Comparison of ENCODE assay signal across 21 cellular contexts in the genomic region with DNA sequence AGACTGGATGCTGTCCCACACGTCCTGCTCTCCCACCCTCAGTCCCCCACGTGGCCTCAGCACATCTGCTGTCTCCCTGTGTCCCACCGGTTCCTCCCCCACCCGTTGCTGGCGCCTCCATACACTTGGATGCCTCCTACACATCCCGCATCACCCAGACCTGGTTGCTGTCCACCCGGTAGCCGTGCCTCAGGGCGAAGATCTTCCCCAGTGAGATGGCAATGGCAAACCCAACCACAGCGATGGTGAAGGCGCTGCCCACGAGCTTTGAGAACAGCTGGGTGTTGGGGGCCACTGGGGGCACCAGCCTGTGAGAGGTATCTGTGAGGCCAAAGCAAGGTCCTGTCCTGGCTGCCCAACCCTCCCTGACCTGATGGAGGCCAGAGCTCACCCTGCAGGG. TPM values are rescaled to one million over a fixed set of nuclear protein-coding genes. Genes with fewer than 3 reads are reported as not detected.
A peak's percentile ranks its signal among the peaks of the same experiment; 100 is the strongest.
DNase-seq lines count a peak whose midpoint lies in the region; ATAC-seq, FAIRE-seq and TF ChIP-seq lines count a peak whose summit lies in the region.
"Had no signal": no experiment of that assay in that cellular context is flagged by ENCODE, and none has a peak within 500 bp of the region (broad histone marks: within the 10 kb centered on the region; RNA-seq: fewer than 3 reads in every experiment).

No MANE protein-coding gene starts in this region.

- H3K4me3 ChIP-seq in mammary epithelial cell (replicated peaks in 1 of 3; ENCODE audit: insufficient read depth in 1 of 3, low read depth in 2 of 3, low read length in 3 of 3): no peak overlapping the region
- no peak overlapping the region for H3K4me3 ChIP-seq in RWPE2 (ENCODE audit: severe bottlenecking)
- no peak overlapping the region for H3K4me3 ChIP-seq in HepG2 (replicated peaks in 1 of 3; ENCODE audit: insufficient read depth in 1 of 3, low read depth in 2 of 3, low read length in 3 of 3)
- H3K4me3 ChIP-seq: BLaER1, HAP-1 had no signal

- no peak for FAIRE-seq in HepG2 (lab: Jason Lieb, UNC)
- FAIRE-seq: GM12892, GM18507 had no signal

- H2AFZ ChIP-seq in mammary epithelial cell (ENCODE audit: low read depth, low read length): no peak overlapping the region
- H2AFZ ChIP-seq in HepG2 (ENCODE audit: low read length): no peak overlapping the region

- H4K20me1 ChIP-seq in mammary epithelial cell (ENCODE audit: insufficient read depth, low read length) (no peaks in the 10 kb centered on the region), HepG2 (ENCODE audit: insufficient read depth, low read length) (no peaks in the 10 kb centered on the region)

- in situ Hi-C loops in mammary epithelial cell (cut with MboI; ENCODE audit: low sequenced_read_pairs in 2 of 2): no loop called here
- in situ Hi-C loops in HepG2 (cut with HindIII; ENCODE audit: extremely low pct_ligation_motif_present, low pct_unique_long_range_greater_than_20kb): no loop called here

- intact Hi-C loops in MCF 10A (cut with micrococcal nuclease) (no loop called here), mammary epithelial cell (cut with micrococcal nuclease) (loop anchor here (10.0 kb wide), 1 partner anchor 166 kb away; a partner anchor contains a TSS), HepG2 (cut with micrococcal nuclease; ENCODE audit: unreplicated experiment) (no loop called here)

- H3K4me2 ChIP-seq in mammary epithelial cell (ENCODE audit: insufficient read depth, low read depth, low read length): no peak overlapping the region
- no peak overlapping the region for H3K4me2 ChIP-seq in HepG2 (ENCODE audit: low read depth, low read length)
- H3K4me2 ChIP-seq: BLaER1 had no signal

- TF ChIP-seq RAD21 in HepG2 (CRISPR knock-in tag; IDR thresholded peaks at IDR 0.05): no peak

- WGBS in mammary epithelial cell (ENCODE audit: low coverage, missing lambda C conversion rate): 84% methylated on average over 12 of the region's 12 CpGs
- WGBS in HepG2 (ENCODE audit: low lambda C conversion rate): 98% methylated on average over 12 of the region's 12 CpGs

- ATAC-seq in RWPE2 (ENCODE audit: low read depth): no peak
- ATAC-seq in activated T-helper 17 cell treated with anti-CD3 and anti-CD28 coated beads, Interleukin-2, amount 50 U/mL, for 72 hours (replicated peaks): no peak
- ATAC-seq in HepG2: no peak
- no peak for ATAC-seq in GM19463 (IDR thresholded peaks at IDR 0.05; ENCODE audit: unreplicated experiment)

- POLR2A ChIA-PET in MCF 10A (lab: Yijun Ruan, JAX) (interaction anchor here (0.8 to 1.2 kb wide), 2 partner anchors 12 to 32 kb away, joined by 3 to 4 read pairs; no protein-coding TSS in a partner anchor), HepG2 (lab: Yijun Ruan, JAX) (no interaction called here)

- H3K4me1 ChIP-seq in mammary epithelial cell (ENCODE audit: insufficient read depth, low read length): peaks cover 9% of the 10 kb centered on the region
- H3K4me1 ChIP-seq in RWPE2 (ENCODE audit: insufficient read depth, poor library complexity, severe bottlenecking): peaks cover 4% of the 10 kb centered on the region
- peaks cover 50% of the 10 kb centered on the region for H3K4me1 ChIP-seq in HepG2 (ENCODE audit: insufficient read depth, low read length)

- BruUV-seq in MCF 10A (replicated peaks; lab: Mats Ljungman, UMichigan): no TSS peak
- no TSS peak for BruUV-seq in mammary epithelial cell (replicated peaks; lab: Mats Ljungman, UMichigan)
- no TSS peak for BruUV-seq in HepG2 (replicated peaks; lab: Mats Ljungman, UMichigan)

- no peak for TF ChIP-seq CTCF in MCF 10A (IDR thresholded peaks at IDR 0.05; ENCODE audit: unreplicated experiment)
- TF ChIP-seq CTCF in mammary epithelial cell (conservative IDR thresholded peaks at IDR 0.05 in 1 of 2, IDR thresholded peaks at IDR 0.05 in 1 of 2; ENCODE audit: extremely low read depth in 1 of 2, insufficient read depth in 1 of 2, low read depth in 1 of 2, low read length in 2 of 2): no peak
- TF ChIP-seq CTCF in RWPE2 (IDR thresholded peaks at IDR 0.05; ENCODE audit: poor library complexity, severe bottlenecking): no peak
- TF ChIP-seq CTCF in HepG2 (CRISPR knock-in tag; IDR thresholded peaks at IDR 0.05): no peak

- H3K27ac Mint-ChIP-seq in MCF 10A (ENCODE audit: low read depth, unreplicated experiment): peak overlapping the region; percentile 69
- H3K27ac Mint-ChIP-seq in activated T-helper 17 cell treated with anti-CD3 and anti-CD28 coated beads, Interleukin-2, amount 50 U/mL, for 72 hours: no peak overlapping the region
- H3K27ac Mint-ChIP-seq: CD4-positive, alpha-beta memory T cell had no signal

- H3K9ac ChIP-seq in mammary epithelial cell (ENCODE audit: insufficient read depth, low read length): no peak overlapping the region
- H3K9ac ChIP-seq in HepG2 (ENCODE audit: insufficient read depth, low read depth, low read length): no peak overlapping the region
- H3K9ac ChIP-seq: BLaER1 had no signal

- H3K27me3 Mint-ChIP-seq in MCF 10A (ENCODE audit: insufficient read depth, unreplicated experiment): no peaks in the 10 kb centered on the region
- no peaks in the 10 kb centered on the region for H3K27me3 Mint-ChIP-seq in activated T-helper 17 cell treated with anti-CD3 and anti-CD28 coated beads, Interleukin-2, amount 50 U/mL, for 72 hours
- H3K27me3 Mint-ChIP-seq: CD4-positive, alpha-beta memory T cell had no signal

- H3K79me2 ChIP-seq in mammary epithelial cell (ENCODE audit: insufficient read depth, low read length) (peaks cover 37% of the 10 kb centered on the region), HepG2 (ENCODE audit: insufficient read depth, low read length) (peaks cover 35% of the 10 kb centered on the region)

- no peaks in the 10 kb centered on the region for H3K9me3 Mint-ChIP-seq in MCF 10A (ENCODE audit: unreplicated experiment)
- no peaks in the 10 kb centered on the region for H3K9me3 Mint-ChIP-seq in activated T-helper 17 cell treated with anti-CD3 and anti-CD28 coated beads, Interleukin-2, amount 50 U/mL, for 72 hours
- H3K9me3 Mint-ChIP-seq: CD4-positive, alpha-beta memory T cell had no signal

- TF ChIP-seq POLR2A in HepG2 (IDR thresholded peaks at IDR 0.05; ENCODE audit: insufficient read depth in 1 of 2, low read depth in 2 of 2, low read length in 2 of 2): no peak

- H3K27ac ChIP-seq in mammary epithelial cell (ENCODE audit: insufficient read depth, low read depth, low read length) (no peak overlapping the region), RWPE2 (ENCODE audit: poor library complexity, severe bottlenecking) (no peak overlapping the region), HepG2 (ENCODE audit: extremely low read length, insufficient read depth, low read length) (no peak overlapping the region)
- H3K27ac ChIP-seq: BLaER1 had no signal

- H3K9me3 ChIP-seq in mammary epithelial cell (replicated peaks; ENCODE audit: insufficient read depth, low read length) (no peaks in the 10 kb centered on the region), RWPE2 (ENCODE audit: severe bottlenecking) (no peaks in the 10 kb centered on the region), HepG2 (ENCODE audit: low read length) (no peaks in the 10 kb centered on the region)
- H3K9me3 ChIP-seq: BLaER1, HAP-1 had no signal

- peaks cover 10% of the 10 kb centered on the region for H3K4me1 Mint-ChIP-seq in MCF 10A (ENCODE audit: insufficient read depth, unreplicated experiment)
- H3K4me1 Mint-ChIP-seq in activated T-helper 17 cell treated with anti-CD3 and anti-CD28 coated beads, Interleukin-2, amount 50 U/mL, for 72 hours: peaks cover 10% of the 10 kb centered on the region

- dilution Hi-C loops in mammary epithelial cell (cut with HindIII; ENCODE audit: low sequenced_read_pairs): loop anchor here (5.0 kb wide), 2 partner anchors 54 to 159 kb away; no protein-coding TSS in a partner anchor

- TF ChIP-seq EP300 in HepG2 (IDR thresholded peaks at IDR 0.05; ENCODE audit: low read depth in 2 of 2, low read length in 2 of 2) (no peak), HepG2 (CRISPR knock-in tag; IDR thresholded peaks at IDR 0.05; ENCODE audit: borderline replicate concordance) (no peak)

- H3K36me3 Mint-ChIP-seq in MCF 10A (ENCODE audit: insufficient read depth, unreplicated experiment): peaks cover 59% of the 10 kb centered on the region
- peaks cover 46% of the 10 kb centered on the region for H3K36me3 Mint-ChIP-seq in activated T-helper 17 cell treated with anti-CD3 and anti-CD28 coated beads, Interleukin-2, amount 50 U/mL, for 72 hours (ENCODE audit: low read depth)

- H3K36me3 ChIP-seq in mammary epithelial cell (ENCODE audit: insufficient read depth, low read length) (peaks cover 17% of the 10 kb centered on the region), RWPE2 (ENCODE audit: low read depth) (peaks cover 75% of the 10 kb centered on the region), HepG2 (replicated peaks in 1 of 2; ENCODE audit: control insufficient read depth in 1 of 2, insufficient read depth in 2 of 2, low read length in 2 of 2) (peaks cover 27 to 79% of the 10 kb centered on the region in 2 experiments)

- no peak overlapping the region for H3K4me3 Mint-ChIP-seq in MCF 10A (ENCODE audit: unreplicated experiment)
- H3K4me3 Mint-ChIP-seq in activated T-helper 17 cell treated with anti-CD3 and anti-CD28 coated beads, Interleukin-2, amount 50 U/mL, for 72 hours: no peak overlapping the region
- H3K4me3 Mint-ChIP-seq: CD14-positive monocyte; CD4-positive, alpha-beta memory T cell had no signal

- H3K27me3 ChIP-seq in mammary epithelial cell (ENCODE audit: insufficient read depth, low read length): no peaks in the 10 kb centered on the region
- no peaks in the 10 kb centered on the region for H3K27me3 ChIP-seq in RWPE2 (ENCODE audit: insufficient read depth, poor library complexity, severe bottlenecking)
- H3K27me3 ChIP-seq in HepG2 (ENCODE audit: control insufficient read depth in 1 of 2, insufficient read depth in 2 of 2, low read length in 2 of 2): no peaks in the 10 kb centered on the region; a peak in 1 of 5 replicates
- H3K27me3 ChIP-seq: BLaER1 had no signal

- CTCF ChIA-PET in MCF 10A (lab: Yijun Ruan, JAX): interaction anchor here (1.4 kb wide), 1 partner anchor 109 kb away, joined by 3 read pairs; no protein-coding TSS in a partner anchor
- CTCF ChIA-PET in mammary epithelial cell (lab: Charles Lee; ENCODE audit: low non-redundant PET): interaction anchor here (0.6 kb wide), 1 partner anchor 32 kb away, joined by 3 read pairs; no protein-coding TSS in a partner anchor
- CTCF ChIA-PET in HepG2 (lab: Yijun Ruan, JAX; ENCODE audit: low intra/inter-chr PET ratio, low total read pairs): no interaction called here

- DNase-seq in MCF 10A (ENCODE audit: unreplicated experiment) (no peak), mammary epithelial cell (no peak), RWPE2 (ENCODE audit: low spot score) (peak; percentile 54), myocyte (ENCODE audit: low read depth) (peak; percentile 55), HepG2 (ENCODE audit: low spot score) (no peak)
- DNase-seq: 8988T; CD4-positive, alpha-beta memory T cell; DMS153; DMS79; GDM1; GOT3 had no signal

RNA-seq across cellular contexts. Expression of gene SLC26A6, which starts 4.4 kb away (rescaled TPM):
- total RNA-seq in MCF 10A (2022): 47.4 and 63.3 TPM in 2 replicates
- 10 to 100 TPM; 29.5 to 47.7 TPM for total RNA-seq in mammary epithelial cell
- polyA plus RNA-seq in mammary epithelial cell: 38.9 TPM
- 44.6 TPM for polyA minus RNA-seq in mammary epithelial cell
- 18.0 and 23.2 TPM in 2 replicates for total RNA-seq in myocyte
- 12.0 TPM for polyA plus RNA-seq in myocyte (2012)
- total RNA-seq in activated T-helper 17 cell treated with anti-CD3 and anti-CD28 coated beads, Interleukin-2, amount 50 U/mL, for 72 hours: 10 to 100 TPM; 34.9 to 37.6 TPM
- total RNA-seq in HepG2 (2016; rRNA removed; fragmentation: Illumina TruSeq; extraction: Trizol): 10.3 and 40.7 TPM in 2 replicates
- 8.0 and 8.2 TPM in 2 replicates for total RNA-seq in HepG2 (2016; cell fraction: cytosol; rRNA removed; fragmentation: Illumina TruSeq; extraction: Trizol; ENCODE audit: low read depth)
- 9.6 and 38.5 TPM in 2 replicates for total RNA-seq in HepG2 (2016; cell fraction: insoluble cytoplasmic fraction; rRNA removed; fragmentation: Illumina TruSeq; extraction: Trizol)
- 8.3 and 9.4 TPM in 2 replicates for total RNA-seq in HepG2 (2016; cell fraction: membrane; rRNA removed; fragmentation: Illumina TruSeq; extraction: Trizol)
- total RNA-seq in HepG2 (2016; cell fraction: nucleus; rRNA removed; fragmentation: Illumina TruSeq; extraction: Trizol): 50.7 and 62.0 TPM in 2 replicates
- 184 and 298 TPM in 2 replicates for polyA plus RNA-seq in HepG2 (2011; rRNA removed)
- 90.8 and 93.6 TPM in 2 replicates for polyA plus RNA-seq in HepG2 (2011; cell fraction: cytosol; rRNA removed)
- 3,075 and 3,281 TPM in 2 replicates for polyA plus RNA-seq in HepG2 (2011; cell fraction: nucleus; rRNA removed)
- 163 and 233 TPM in 2 replicates for polyA plus RNA-seq in HepG2 (2012)
- 3.5 and 4.6 TPM in 2 replicates for polyA plus RNA-seq in HepG2 (2016; cell fraction: cytosol; fragmentation: Illumina TruSeq; extraction: Trizol; ENCODE audit: low read depth)
- polyA plus RNA-seq in HepG2 (2016; cell fraction: insoluble cytoplasmic fraction; fragmentation: Illumina TruSeq; extraction: Trizol; ENCODE audit: low read depth): 6.7 and 9.8 TPM in 2 replicates
- polyA plus RNA-seq in HepG2 (2016; cell fraction: membrane; fragmentation: Illumina TruSeq; extraction: Trizol; ENCODE audit: low read depth): 4.9 and 6.2 TPM in 2 replicates
- polyA plus RNA-seq in HepG2 (2016; cell fraction: nucleus; fragmentation: Illumina TruSeq; extraction: Trizol; ENCODE audit: insufficient read depth, low read depth): 133 and 147 TPM in 2 replicates
- 56.2 and 422 TPM in 2 replicates for polyA minus RNA-seq in HepG2 (2011; rRNA and poly(A)+ RNA removed; ENCODE audit: low replicate concordance)
- polyA minus RNA-seq in HepG2 (2011; cell fraction: cytosol; rRNA and poly(A)+ RNA removed): 79.8 and 100 TPM in 2 replicates
- 459 and 526 TPM in 2 replicates for polyA minus RNA-seq in HepG2 (2011; cell fraction: nucleus; rRNA and poly(A)+ RNA removed)

RNA-seq across cellular contexts. Expression of gene TMEM89, which starts 9.3 kb away (rescaled TPM):
- total RNA-seq in MCF 10A (2022) (not detected in 2 replicates), mammary epithelial cell (under 1 TPM in 1 of 2 donors, not detected in 1; 0.82 TPM), myocyte (not detected in 2 replicates), HepG2 (2016; rRNA removed; fragmentation: Illumina TruSeq; extraction: Trizol) (0.31 TPM in 1 of 2 replicates, not detected in the other)
- polyA plus RNA-seq in mammary epithelial cell (not detected), HepG2 (2011; rRNA removed) (0.30 and 0.59 TPM in 2 replicates)
- not detected for polyA minus RNA-seq in mammary epithelial cell
- polyA plus RNA-seq in myocyte (2012): not detected
- 1 to 10 TPM; 1.0 to 1.1 TPM for total RNA-seq in activated T-helper 17 cell treated with anti-CD3 and anti-CD28 coated beads, Interleukin-2, amount 50 U/mL, for 72 hours
- total RNA-seq in HepG2 (2016; cell fraction: cytosol; rRNA removed; fragmentation: Illumina TruSeq; extraction: Trizol; ENCODE audit: low read depth): not detected in 2 replicates
- total RNA-seq in HepG2 (2016; cell fraction: insoluble cytoplasmic fraction; rRNA removed; fragmentation: Illumina TruSeq; extraction: Trizol): 0.32 TPM in 1 of 2 replicates, not detected in the other
- total RNA-seq in HepG2 (2016; cell fraction: membrane; rRNA removed; fragmentation: Illumina TruSeq; extraction: Trizol): not detected in 2 replicates
- not detected in 2 replicates for total RNA-seq in HepG2 (2016; cell fraction: nucleus; rRNA removed; fragmentation: Illumina TruSeq; extraction: Trizol)
- polyA plus RNA-seq in HepG2 (2011; cell fraction: cytosol; rRNA removed): not detected in 2 replicates
- polyA plus RNA-seq in HepG2 (2011; cell fraction: nucleus; rRNA removed): 2.5 and 4.9 TPM in 2 replicates
- polyA plus RNA-seq in HepG2 (2012): 0.25 and 0.27 TPM in 2 replicates
- polyA plus RNA-seq in HepG2 (2016; cell fraction: cytosol; fragmentation: Illumina TruSeq; extraction: Trizol; ENCODE audit: low read depth): not detected in 2 replicates
- polyA plus RNA-seq in HepG2 (2016; cell fraction: insoluble cytoplasmic fraction; fragmentation: Illumina TruSeq; extraction: Trizol; ENCODE audit: low read depth): not detected in 2 replicates
- polyA plus RNA-seq in HepG2 (2016; cell fraction: membrane; fragmentation: Illumina TruSeq; extraction: Trizol; ENCODE audit: low read depth): not detected in 2 replicates
- not detected in 2 replicates for polyA plus RNA-seq in HepG2 (2016; cell fraction: nucleus; fragmentation: Illumina TruSeq; extraction: Trizol; ENCODE audit: insufficient read depth, low read depth)
- polyA minus RNA-seq in HepG2 (2011; rRNA and poly(A)+ RNA removed; ENCODE audit: low replicate concordance): 0.68 TPM in 1 of 2 replicates, not detected in the other
- not detected in 2 replicates for polyA minus RNA-seq in HepG2 (2011; cell fraction: cytosol; rRNA and poly(A)+ RNA removed)
- 1.1 and 2.4 TPM in 2 replicates for polyA minus RNA-seq in HepG2 (2011; cell fraction: nucleus; rRNA and poly(A)+ RNA removed)
- total RNA-seq: A673; CD4-positive, alpha-beta memory T cell; Daoy had no signal
- polyA plus RNA-seq: AG04450; CD14-positive monocyte; CD4-positive, alpha-beta memory T cell had no signal

RNA-seq across cellular contexts. Expression of gene UQCRC1, which starts 21.4 kb away (rescaled TPM):
- total RNA-seq in MCF 10A (2022): 383 and 413 TPM in 2 replicates
- 100 to 1,000 TPM; 321 to 490 TPM for total RNA-seq in mammary epithelial cell
- polyA plus RNA-seq in mammary epithelial cell: 654 TPM
- 928 TPM for polyA minus RNA-seq in mammary epithelial cell
- 390 and 418 TPM in 2 replicates for total RNA-seq in myocyte
- 240 TPM for polyA plus RNA-seq in myocyte (2012)
- total RNA-seq in activated T-helper 17 cell treated with anti-CD3 and anti-CD28 coated beads, Interleukin-2, amount 50 U/mL, for 72 hours: 100 to 1,000 TPM; 177 to 269 TPM
- total RNA-seq in HepG2 (2016; rRNA removed; fragmentation: Illumina TruSeq; extraction: Trizol): 273 and 316 TPM in 2 replicates
- total RNA-seq in HepG2 (2016; cell fraction: cytosol; rRNA removed; fragmentation: Illumina TruSeq; extraction: Trizol; ENCODE audit: low read depth): 111 and 125 TPM in 2 replicates
- 277 and 308 TPM in 2 replicates for total RNA-seq in HepG2 (2016; cell fraction: insoluble cytoplasmic fraction; rRNA removed; fragmentation: Illumina TruSeq; extraction: Trizol)
- total RNA-seq in HepG2 (2016; cell fraction: membrane; rRNA removed; fragmentation: Illumina TruSeq; extraction: Trizol): 130 and 146 TPM in 2 replicates
- total RNA-seq in HepG2 (2016; cell fraction: nucleus; rRNA removed; fragmentation: Illumina TruSeq; extraction: Trizol): 180 and 194 TPM in 2 replicates
- 680 and 772 TPM in 2 replicates for polyA plus RNA-seq in HepG2 (2011; rRNA removed)
- 928 and 1,184 TPM in 2 replicates for polyA plus RNA-seq in HepG2 (2011; cell fraction: cytosol; rRNA removed)
- 761 and 810 TPM in 2 replicates for polyA plus RNA-seq in HepG2 (2011; cell fraction: nucleus; rRNA removed)
- 354 and 462 TPM in 2 replicates for polyA plus RNA-seq in HepG2 (2012)
- polyA plus RNA-seq in HepG2 (2016; cell fraction: cytosol; fragmentation: Illumina TruSeq; extraction: Trizol; ENCODE audit: low read depth): 101 and 102 TPM in 2 replicates
- 253 and 261 TPM in 2 replicates for polyA plus RNA-seq in HepG2 (2016; cell fraction: insoluble cytoplasmic fraction; fragmentation: Illumina TruSeq; extraction: Trizol; ENCODE audit: low read depth)
- 99.7 and 108 TPM in 2 replicates for polyA plus RNA-seq in HepG2 (2016; cell fraction: membrane; fragmentation: Illumina TruSeq; extraction: Trizol; ENCODE audit: low read depth)
- polyA plus RNA-seq in HepG2 (2016; cell fraction: nucleus; fragmentation: Illumina TruSeq; extraction: Trizol; ENCODE audit: insufficient read depth, low read depth): 230 and 250 TPM in 2 replicates
- 1,601 and 2,541 TPM in 2 replicates for polyA minus RNA-seq in HepG2 (2011; rRNA and poly(A)+ RNA removed; ENCODE audit: low replicate concordance)
- 429 and 449 TPM in 2 replicates for polyA minus RNA-seq in HepG2 (2011; cell fraction: cytosol; rRNA and poly(A)+ RNA removed)
- 214 and 290 TPM in 2 replicates for polyA minus RNA-seq in HepG2 (2011; cell fraction: nucleus; rRNA and poly(A)+ RNA removed)

RNA-seq across cellular contexts. Expression of gene CELSR3, which starts 31.9 kb away (rescaled TPM):
- 17.6 and 21.5 TPM in 2 replicates for total RNA-seq in MCF 10A (2022)
- 1 to 10 TPM; 1.7 to 2.2 TPM for total RNA-seq in mammary epithelial cell
- polyA plus RNA-seq in mammary epithelial cell: 0.51 TPM
- polyA minus RNA-seq in mammary epithelial cell: 1.8 TPM
- 2.0 and 3.2 TPM in 2 replicates for total RNA-seq in myocyte
- 3.2 TPM for polyA plus RNA-seq in myocyte (2012)
- total RNA-seq in activated T-helper 17 cell treated with anti-CD3 and anti-CD28 coated beads, Interleukin-2, amount 50 U/mL, for 72 hours: 10 to 100 TPM; 20.3 to 27.1 TPM
- total RNA-seq in HepG2 (2016; rRNA removed; fragmentation: Illumina TruSeq; extraction: Trizol): 3.2 and 5.4 TPM in 2 replicates
- 0.35 and 0.51 TPM in 2 replicates for total RNA-seq in HepG2 (2016; cell fraction: cytosol; rRNA removed; fragmentation: Illumina TruSeq; extraction: Trizol; ENCODE audit: low read depth)
- 2.7 and 5.4 TPM in 2 replicates for total RNA-seq in HepG2 (2016; cell fraction: insoluble cytoplasmic fraction; rRNA removed; fragmentation: Illumina TruSeq; extraction: Trizol)
- total RNA-seq in HepG2 (2016; cell fraction: membrane; rRNA removed; fragmentation: Illumina TruSeq; extraction: Trizol): 1.1 and 1.2 TPM in 2 replicates
- total RNA-seq in HepG2 (2016; cell fraction: nucleus; rRNA removed; fragmentation: Illumina TruSeq; extraction: Trizol): 7.5 and 9.6 TPM in 2 replicates
- polyA plus RNA-seq in HepG2 (2011; rRNA removed): 6.7 and 8.3 TPM in 2 replicates
- polyA plus RNA-seq in HepG2 (2011; cell fraction: cytosol; rRNA removed): 4.1 and 5.0 TPM in 2 replicates
- polyA plus RNA-seq in HepG2 (2011; cell fraction: nucleus; rRNA removed): 54.2 and 80.2 TPM in 2 replicates
- 8.0 and 10.5 TPM in 2 replicates for polyA plus RNA-seq in HepG2 (2012)
- 0.34 and 0.35 TPM in 2 replicates for polyA plus RNA-seq in HepG2 (2016; cell fraction: cytosol; fragmentation: Illumina TruSeq; extraction: Trizol; ENCODE audit: low read depth)
- 2.4 and 3.0 TPM in 2 replicates for polyA plus RNA-seq in HepG2 (2016; cell fraction: insoluble cytoplasmic fraction; fragmentation: Illumina TruSeq; extraction: Trizol; ENCODE audit: low read depth)
- polyA plus RNA-seq in HepG2 (2016; cell fraction: membrane; fragmentation: Illumina TruSeq; extraction: Trizol; ENCODE audit: low read depth): 0.61 and 0.63 TPM in 2 replicates
- polyA plus RNA-seq in HepG2 (2016; cell fraction: nucleus; fragmentation: Illumina TruSeq; extraction: Trizol; ENCODE audit: insufficient read depth, low read depth): 27.4 and 28.0 TPM in 2 replicates
- 6.7 and 18.0 TPM in 2 replicates for polyA minus RNA-seq in HepG2 (2011; rRNA and poly(A)+ RNA removed; ENCODE audit: low replicate concordance)
- 6.9 and 7.0 TPM in 2 replicates for polyA minus RNA-seq in HepG2 (2011; cell fraction: cytosol; rRNA and poly(A)+ RNA removed)
- polyA minus RNA-seq in HepG2 (2011; cell fraction: nucleus; rRNA and poly(A)+ RNA removed): 18.9 and 19.6 TPM in 2 replicates
- polyA plus RNA-seq: CD14-positive monocyte had no signal

RNA-seq across cellular contexts. Expression of gene COL7A1, which starts 35.7 kb away (rescaled TPM):
- total RNA-seq in MCF 10A (2022) (44.2 and 60.5 TPM in 2 replicates), mammary epithelial cell (100 to 1,000 TPM; 130 to 425 TPM), myocyte (7.1 and 11.1 TPM in 2 replicates), HepG2 (2016; rRNA removed; fragmentation: Illumina TruSeq; extraction: Trizol) (0.55 and 2.7 TPM in 2 replicates)
- polyA plus RNA-seq in mammary epithelial cell (106 TPM), HepG2 (2011; rRNA removed) (11.7 and 18.1 TPM in 2 replicates)
- polyA minus RNA-seq in mammary epithelial cell: 239 TPM
- 13.4 TPM for polyA plus RNA-seq in myocyte (2012)
- 1 to 10 TPM; 6.1 to 6.3 TPM for total RNA-seq in activated T-helper 17 cell treated with anti-CD3 and anti-CD28 coated beads, Interleukin-2, amount 50 U/mL, for 72 hours
- 0.09 and 0.30 TPM in 2 replicates for total RNA-seq in HepG2 (2016; cell fraction: cytosol; rRNA removed; fragmentation: Illumina TruSeq; extraction: Trizol; ENCODE audit: low read depth)
- total RNA-seq in HepG2 (2016; cell fraction: insoluble cytoplasmic fraction; rRNA removed; fragmentation: Illumina TruSeq; extraction: Trizol): 0.46 and 3.8 TPM in 2 replicates
- 0.40 and 0.41 TPM in 2 replicates for total RNA-seq in HepG2 (2016; cell fraction: membrane; rRNA removed; fragmentation: Illumina TruSeq; extraction: Trizol)
- 3.5 and 6.0 TPM in 2 replicates for total RNA-seq in HepG2 (2016; cell fraction: nucleus; rRNA removed; fragmentation: Illumina TruSeq; extraction: Trizol)
- 1.7 and 1.9 TPM in 2 replicates for polyA plus RNA-seq in HepG2 (2011; cell fraction: cytosol; rRNA removed)
- polyA plus RNA-seq in HepG2 (2011; cell fraction: nucleus; rRNA removed): 238 and 263 TPM in 2 replicates
- 19.3 and 24.8 TPM in 2 replicates for polyA plus RNA-seq in HepG2 (2012)
- polyA plus RNA-seq in HepG2 (2016; cell fraction: cytosol; fragmentation: Illumina TruSeq; extraction: Trizol; ENCODE audit: low read depth): 0.10 TPM in 1 of 2 replicates, not detected in the other
- 0.54 and 0.62 TPM in 2 replicates for polyA plus RNA-seq in HepG2 (2016; cell fraction: insoluble cytoplasmic fraction; fragmentation: Illumina TruSeq; extraction: Trizol; ENCODE audit: low read depth)
- polyA plus RNA-seq in HepG2 (2016; cell fraction: membrane; fragmentation: Illumina TruSeq; extraction: Trizol; ENCODE audit: low read depth): 0.23 and 0.29 TPM in 2 replicates
- polyA plus RNA-seq in HepG2 (2016; cell fraction: nucleus; fragmentation: Illumina TruSeq; extraction: Trizol; ENCODE audit: insufficient read depth, low read depth): 20.6 and 20.8 TPM in 2 replicates
- 7.3 and 44.5 TPM in 2 replicates for polyA minus RNA-seq in HepG2 (2011; rRNA and poly(A)+ RNA removed; ENCODE audit: low replicate concordance)
- polyA minus RNA-seq in HepG2 (2011; cell fraction: cytosol; rRNA and poly(A)+ RNA removed): 1.4 and 2.4 TPM in 2 replicates
- polyA minus RNA-seq in HepG2 (2011; cell fraction: nucleus; rRNA and poly(A)+ RNA removed): 12.9 and 14.3 TPM in 2 replicates
- polyA plus RNA-seq: CD4-positive, alpha-beta memory T cell had no signal

Comparison
In these comparisons a context has a peak if more than half of its experiments do, and no peak if none do; other contexts are left out.
1. DNase-seq: peak in RWPE2 (single experiment) and myocyte (single experiment); none in MCF 10A (single experiment), mammary epithelial cell (single experiment) and HepG2 (single experiment).